Comparison of ENCODE assay signal across 11 cellular contexts in the genomic region with DNA sequence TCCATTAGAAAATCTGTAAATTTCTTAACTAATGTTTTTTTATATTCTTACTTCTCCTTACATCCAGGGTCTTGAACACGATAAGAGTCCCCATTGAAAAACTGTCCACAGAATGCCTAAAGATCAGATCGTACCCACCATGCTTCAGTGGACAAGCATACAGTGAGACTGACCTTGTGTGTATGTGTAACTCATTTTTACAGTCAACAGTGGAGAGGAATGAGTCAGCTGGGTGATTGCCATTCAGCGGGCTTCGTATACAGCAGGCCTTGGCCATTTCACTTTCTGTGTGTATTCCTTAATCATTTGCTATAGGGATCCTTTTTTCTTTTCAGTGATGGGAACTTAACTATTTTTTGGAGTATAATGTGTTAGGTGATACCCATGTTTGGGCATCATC. TPM values are rescaled to one million over a fixed set of nuclear protein-coding genes. Genes with fewer than 3 reads are reported as not detected.
DNase-seq lines count a peak whose midpoint lies in the region; ATAC-seq and TF ChIP-seq lines count a peak whose summit lies in the region.
"Had no signal": no experiment of that assay in that cellular context is flagged by ENCODE, and none has a peak within 500 bp of the region (broad histone marks: within the 10 kb centered on the region; RNA-seq: fewer than 3 reads in every experiment).

No MANE protein-coding gene starts in this region.

- H3K4me3 Mint-ChIP-seq in type B pancreatic cell = no peak overlapping the region
- H3K4me3 Mint-ChIP-seq: nephron progenitor cell had no signal

- in situ Hi-C loops in G401 (cut with HindIII; ENCODE audit: low sequenced_read_pairs) (no loop called here), GM13976 (cut with MboI; ENCODE audit: low sequenced_read_pairs, unreplicated experiment) (no loop called here)

- peak; percentile 81 for ATAC-seq in GM19395 (IDR thresholded peaks at IDR 0.05; ENCODE audit: unreplicated experiment)
- peak; percentile 72 for ATAC-seq in HG03354 (IDR thresholded peaks at IDR 0.05; ENCODE audit: poor library complexity, severe bottlenecking, unreplicated experiment)

- H3K36me3 Mint-ChIP-seq in type B pancreatic cell = peaks cover 8% of the 10 kb centered on the region

- H3K9me3 Mint-ChIP-seq in type B pancreatic cell = no peaks in the 10 kb centered on the region
- H3K9me3 Mint-ChIP-seq: nephron progenitor cell had no signal

- H3K4me3 ChIP-seq in cardiac fibroblast (replicated peaks in 1 of 2; ENCODE audit: low read depth in 2 of 2, low read length in 2 of 2) = no peak overlapping the region

- H3K4me1 Mint-ChIP-seq in type B pancreatic cell (ENCODE audit: unreplicated experiment) = peaks cover 5% of the 10 kb centered on the region
- H3K4me1 Mint-ChIP-seq: nephron progenitor cell had no signal

- no peaks in the 10 kb centered on the region for H3K27me3 Mint-ChIP-seq in type B pancreatic cell

- no peak overlapping the region for H3K27ac Mint-ChIP-seq in type B pancreatic cell
- H3K27ac Mint-ChIP-seq: nephron progenitor cell had no signal

- TF ChIP-seq CTCF in cardiac fibroblast (IDR thresholded peaks at IDR 0.05; ENCODE audit: low read depth, low read length) = no peak
- no peak for TF ChIP-seq CTCF in type B pancreatic cell (conservative IDR thresholded peaks at IDR 0.05)
- TF ChIP-seq CTCF in GM13976 (IDR thresholded peaks at IDR 0.05; ENCODE audit: borderline replicate concordance, control extremely low read depth, extremely low read depth, insufficient read depth, missing control alignments) = no peak

- DNase-seq in AG08395 (ENCODE audit: low spot score) (peak; percentile 4), cardiac fibroblast (ENCODE audit: low read depth in 2 of 2) (peak; percentile 45 to 69), type B pancreatic cell (ENCODE audit: extremely low spot score, unreplicated experiment) (no peak), G401 (ENCODE audit: low spot score) (no peak), GM13976 (ENCODE audit: low spot score) (no peak), NCI-H1092 treated with DMSO at 0.1 percent for 48 hours (lab: John Stamatoyannopoulos, UW) (no peak)
- DNase-seq: activated naive CD4-positive, alpha-beta T cell treated with Interleukin-2 at 50 U/mL for 16 hours; NCI-H1048; nephron progenitor cell had no signal

RNA-seq across cellular contexts. Expression of a gene that starts 10.6 kb away (rescaled TPM):
- 20.7 and 27.1 TPM in 2 replicates for total RNA-seq in type B pancreatic cell (ENCODE audit: low replicate concordance)
- total RNA-seq in G401 (2014; rRNA removed; shearing (Covaris generic)) = 9.7 and 21.2 TPM in 2 replicates

Comparison
In these comparisons a context has a peak if more than half of its experiments do, and no peak if none do; other contexts are left out.
1. DNase-seq: peak in AG08395 (single experiment) and cardiac fibroblast (2 of 2); none in type B pancreatic cell (single experiment), G401 (single experiment), GM13976 (single experiment) and NCI-H1092 treated with DMSO at 0.1 percent for 48 hours (single experiment).